In genomic region chr17:17591408-17592265, GRCh38 we compare ENCODE assay signal across 1 cellular context.
TF ChIP-seq lines count a peak whose summit lies in the region.

TSS of gene PEMT (minus strand) at chr17:17591708. CDS start at chr17:17591626, 82 bp downstream.

TF ChIP-seq in K562, 482 proteins besides CTCF, POLR2A, EP300 and RAD21 (continued from another document and continues in another):
- TF ChIP-seq ZNF318 (IDR thresholded peaks at IDR 0.05; ENCODE audit: borderline replicate concordance in 1 of 2, low read depth in 1 of 2) = no peak
- no peak for TF ChIP-seq CHD7 (IDR thresholded peaks at IDR 0.05; ENCODE audit: low read depth, low read length)
- TF ChIP-seq SREBF1 (IDR thresholded peaks at IDR 0.05; ENCODE audit: borderline replicate concordance, low read depth, low read length) = no peak
- TF ChIP-seq BRD4 (IDR thresholded peaks at IDR 0.05) = no peak
- TF ChIP-seq PREB (CRISPR knock-in tag; IDR thresholded peaks at IDR 0.05) = no peak
- TF ChIP-seq CBFA2T3 (IDR thresholded peaks at IDR 0.05) = no peak
- TF ChIP-seq ZNF316 (IDR thresholded peaks at IDR 0.05) = no peak
- peak; percentile 71; the same call in 1 of the 2 replicates for TF ChIP-seq ZBTB7A (IDR thresholded peaks at IDR 0.05; ENCODE audit: borderline replicate concordance, control insufficient read depth, low read depth, low read length)
- TF ChIP-seq UBTF (IDR thresholded peaks at IDR 0.05; ENCODE audit: borderline replicate concordance in 1 of 2, low read depth in 2 of 2, low read length in 2 of 2) = no peak
- TF ChIP-seq ZNF239 (CRISPR knock-in tag; IDR thresholded peaks at IDR 0.05) = 0 out of 2 replicates have a peak, but pooled peaks have one; percentile 40
- TF ChIP-seq ZNF436 (CRISPR knock-in tag; IDR thresholded peaks at IDR 0.05) = no peak
- TF ChIP-seq ZNF3 (CRISPR knock-in tag; IDR thresholded peaks at IDR 0.05) = no peak
- TF ChIP-seq ZMIZ1 (IDR thresholded peaks at IDR 0.05; ENCODE audit: low read depth in 2 of 2, low read length in 2 of 2) = no peak
- TF ChIP-seq E2F5 (CRISPR knock-in tag; IDR thresholded peaks at IDR 0.05) = no peak
- peak in 1 of 2 experiments; percentile 85; a peak in 2 of 4 replicates for TF ChIP-seq ZNF639 (CRISPR knock-in tag; conservative IDR thresholded peaks at IDR 0.05 in 1 of 2, IDR thresholded peaks at IDR 0.05 in 1 of 2)
- peak; percentile 56 for TF ChIP-seq PHF20 (IDR thresholded peaks at IDR 0.05; ENCODE audit: partially characterized antibody)
